22 cellular contexts compared by ENCODE assay signal in the genomic region with DNA sequence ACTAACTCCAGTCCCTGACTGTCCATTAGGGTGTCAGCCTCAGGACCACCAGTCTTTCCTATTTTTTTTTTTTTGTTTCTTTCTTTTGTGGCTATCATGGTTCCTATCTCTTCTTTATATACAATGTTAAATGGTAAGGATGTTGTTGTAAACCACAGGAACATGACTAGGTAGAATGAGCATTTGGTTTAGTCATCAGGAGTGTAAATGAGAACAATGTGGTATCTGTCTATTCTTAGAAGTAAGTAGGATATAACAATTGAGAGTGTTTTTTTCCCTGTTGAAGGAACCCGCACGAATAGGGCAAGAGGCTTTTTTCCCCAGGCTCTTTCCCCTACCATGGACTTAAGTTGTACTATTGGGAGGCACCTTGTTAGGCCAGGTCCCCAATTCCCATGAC.
"Had no signal": no experiment of that assay in that cellular context is flagged by ENCODE, and none has a peak within 500 bp of the region (broad histone marks: within the 10 kb centered on the region; RNA-seq: fewer than 3 reads in every experiment).

No MANE protein-coding gene starts in this region.

- ATAC-seq: activated CD4-positive, CD25-positive, alpha-beta regulatory T cell treated with anti-CD3 and anti-CD28 coated beads, Interleukin-2, amount 50 U/mL, for 24 hours; activated T-cell treated with anti-CD3 and anti-CD28 coated beads, Interleukin-2, amount 50 U/mL, for 72 hours; gastrocnemius medialis; heart left ventricle; naive thymus-derived CD4-positive, alpha-beta T cell; right cardiac atrium; SK-N-SH treated with all-trans-retinoic acid at 6 μM for 48 hours had no signal

- H3K27me3 ChIP-seq: adrenal gland, colonic mucosa, gastrocnemius medialis, heart left ventricle, neural progenitor cell, transverse colon had no signal

- H3K4me2 ChIP-seq: neural progenitor cell had no signal

- H3K27ac ChIP-seq: adrenal gland, colonic mucosa, gastrocnemius medialis, heart left ventricle, neural progenitor cell, prostate gland, transverse colon had no signal

- H3K4me3 ChIP-seq: adrenal gland, colonic mucosa, gastrocnemius medialis, heart left ventricle, neural progenitor cell, prostate gland, transverse colon had no signal

- H3K36me3 ChIP-seq: adrenal gland, colonic mucosa, gastrocnemius medialis, heart left ventricle, neural progenitor cell, prostate gland, transverse colon had no signal

- H3K9ac ChIP-seq: neural progenitor cell had no signal

- DNase-seq: activated CD8-positive, alpha-beta memory T cell treated with anti-CD3 and anti-CD28 coated beads for 24 hours; activated CD8-positive, alpha-beta memory T cell treated with anti-CD3 and anti-CD28 coated beads, Interleukin-2, amount 50 U/mL, for 48 hours; activated gamma-delta T cell; activated T-cell treated with anti-CD3 and anti-CD28 coated beads, Interleukin-2, amount 50 U/mL, for 72 hours; adrenal gland; central memory CD4-positive, alpha-beta T cell; colonic mucosa; endodermal cell; erythroblast; gastrocnemius medialis; heart left ventricle; kidney glomerular epithelial cell; mesenchymal stem cell; naive thymus-derived CD4-positive, alpha-beta T cell; right cardiac atrium; T-helper 1 cell; T-helper 9 cell; transverse colon had no signal

- H3K4me1 ChIP-seq: adrenal gland, colonic mucosa, gastrocnemius medialis, neural progenitor cell, prostate gland, transverse colon had no signal
